Comparison of ENCODE assay signal across 19 cellular contexts in genomic region chr4:57104706-57105560, GRCh38. TPM values are rescaled to one million over a fixed set of nuclear protein-coding genes. Genes with fewer than 3 reads are reported as not detected.
DNase-seq lines count a peak whose midpoint lies in the region; ATAC-seq, FAIRE-seq and TF ChIP-seq lines count a peak whose summit lies in the region.
"Had no signal": no experiment of that assay in that cellular context is flagged by ENCODE, and none has a peak within 500 bp of the region (broad histone marks: within the 10 kb centered on the region; RNA-seq: fewer than 3 reads in every experiment).

No MANE protein-coding gene starts in this region.

- peaks cover 13% of the 10 kb centered on the region for H3K79me1 ChIP-seq in trophoblast cell (ENCODE audit: low read length)

- peaks cover 14% of the 10 kb centered on the region for H3K79me2 ChIP-seq in trophoblast cell (ENCODE audit: control insufficient read depth, insufficient read depth, low read length, poor library complexity)

- no peak overlapping the region for H2AFZ ChIP-seq in trophoblast cell (ENCODE audit: insufficient read depth, low read length, poor library complexity)

- H2BK120ac ChIP-seq in trophoblast cell (ENCODE audit: insufficient read depth, low read length, poor library complexity), result no peak overlapping the region

- no peak overlapping the region for H4K91ac ChIP-seq in trophoblast cell (ENCODE audit: low read depth, low read length)

- H4K12ac ChIP-seq in trophoblast cell (ENCODE audit: low read depth, low read length), result no peak overlapping the region

- no peak for TF ChIP-seq POLR2A in esophagus muscularis mucosa (IDR thresholded peaks at IDR 0.05; ENCODE audit: low read depth)
- no peak for TF ChIP-seq POLR2A in uterus (IDR thresholded peaks at IDR 0.05)

- no peak for TF ChIP-seq CTCF in left ventricle myocardium inferior (IDR thresholded peaks at IDR 0.05; ENCODE audit: borderline replicate concordance)
- TF ChIP-seq CTCF in esophagus muscularis mucosa (IDR thresholded peaks at IDR 0.05), result no peak
- no peak for TF ChIP-seq CTCF in uterus (IDR thresholded peaks at IDR 0.05)
- TF ChIP-seq CTCF in D721Med (IDR thresholded peaks at IDR 0.05; ENCODE audit: insufficient read depth, missing control alignments), result no peak

- H3K9me3 ChIP-seq in left ventricle myocardium inferior (replicated peaks), result no peaks in the 10 kb centered on the region
- no peaks in the 10 kb centered on the region for H3K9me3 ChIP-seq in esophagus muscularis mucosa
- H3K9me3 ChIP-seq in trophoblast cell (ENCODE audit: insufficient read depth, low read depth, low read length), result no peaks in the 10 kb centered on the region
- no peaks in the 10 kb centered on the region for H3K9me3 ChIP-seq in uterus
- H3K9me3 ChIP-seq: mucosa of descending colon had no signal

- H3K9ac ChIP-seq in trophoblast cell (ENCODE audit: low read length), result no peak overlapping the region

- H3K18ac ChIP-seq in trophoblast cell (ENCODE audit: low read length), result no peak overlapping the region

- no peak overlapping the region for H2AK5ac ChIP-seq in trophoblast cell (ENCODE audit: low read length)

- 86% methylated on average over 4 of the region's 4 CpGs for WGBS in esophagus muscularis mucosa
- no CpG with 5 or more reads among the region's 4 CpGs for WGBS in trophoblast cell (ENCODE audit: extremely low coverage, insufficient coverage, insufficient read length)

- peak overlapping the region; percentile 28 for H3K4me3 ChIP-seq in left ventricle myocardium inferior
- H3K4me3 ChIP-seq in esophagus muscularis mucosa, result no peak overlapping the region
- H3K4me3 ChIP-seq in trophoblast cell (ENCODE audit: low read depth, low read length), result no peak overlapping the region
- H3K4me3 ChIP-seq in uterus, result no peak overlapping the region
- H3K4me3 ChIP-seq: mucosa of descending colon had no signal

- FAIRE-seq in D721Med (lab: Jason Lieb, UNC), result no peak
- FAIRE-seq: GM12891, TTC549 had no signal

- peaks cover 100% of the 10 kb centered on the region for H3K4me1 ChIP-seq in left ventricle myocardium inferior
- H3K4me1 ChIP-seq in esophagus muscularis mucosa, result peaks cover 67 to 92% (median 88%) of the 10 kb centered on the region in 4 donors
- H3K4me1 ChIP-seq in trophoblast cell (ENCODE audit: control insufficient read depth in 1 of 2, insufficient read depth in 2 of 2, low read length in 2 of 2), result peaks cover 12 to 21% of the 10 kb centered on the region in 2 experiments
- H3K4me1 ChIP-seq in uterus, result peaks cover 6 to 14% of the 10 kb centered on the region in 2 donors

- no peak for ATAC-seq in Right ventricle myocardium inferior
- ATAC-seq in HG03045 (IDR thresholded peaks at IDR 0.05; ENCODE audit: unreplicated experiment), result no peak
- ATAC-seq: activated naive CD4-positive, alpha-beta T cell treated with anti-CD3 and anti-CD28 coated beads, Interleukin-2, amount 50 U/mL, for 72 hours; activated T-cell treated with anti-CD3 and anti-CD28 coated beads, Interleukin-2, amount 50 U/mL, for 4 hours; HCT116; mucosa of descending colon had no signal

- no peak overlapping the region for H4K8ac ChIP-seq in trophoblast cell (ENCODE audit: low read depth, low read length)

- H3K36me3 ChIP-seq in left ventricle myocardium inferior (no peaks in the 10 kb centered on the region), esophagus muscularis mucosa (no peaks in the 10 kb centered on the region), trophoblast cell (ENCODE audit: control insufficient read depth in 1 of 2, insufficient read depth in 2 of 2, low read length in 2 of 2) (peaks cover 2 to 8% of the 10 kb centered on the region in 2 experiments), uterus (no peaks in the 10 kb centered on the region)

- no peak overlapping the region for H3K4ac ChIP-seq in trophoblast cell (ENCODE audit: low read depth, low read length)

- H2BK5ac ChIP-seq in trophoblast cell (ENCODE audit: low read depth, low read length, poor library complexity), result no peak overlapping the region

- TF ChIP-seq EP300 in esophagus muscularis mucosa (IDR thresholded peaks at IDR 0.05), result no peak

- intact Hi-C loops in left ventricle myocardium inferior (cut with micrococcal nuclease), result loop anchor here (5.0 kb wide), 1 partner anchor 48 kb away; no protein-coding TSS in a partner anchor
- intact Hi-C loops in Right ventricle myocardium inferior (cut with DNase I), result loop anchor here (5.0 kb wide), 3 partner anchors 38 to 198 kb away; partner anchors contain the start of genes NOA1, POLR2B and REST
- intact Hi-C loops in esophagus muscularis mucosa (cut with DNase I), result no loop called here
- intact Hi-C loops in uterus (cut with DNase I; ENCODE audit: low total_unique reads), result no loop called here

- H3K27ac ChIP-seq in left ventricle myocardium inferior (replicated peaks), result peak overlapping the region; percentile 98
- peak overlapping the region; percentile 86 to 98 (median 93) for H3K27ac ChIP-seq in esophagus muscularis mucosa (replicated peaks in 1 of 4)
- peak overlapping the region; percentile 1 for H3K27ac ChIP-seq in trophoblast cell (ENCODE audit: low read depth, low read length)
- H3K27ac ChIP-seq in uterus, result peak overlapping the region; percentile 44 to 86

- H3K14ac ChIP-seq in trophoblast cell (ENCODE audit: low read length), result no peak overlapping the region

- H3K23ac ChIP-seq in trophoblast cell (ENCODE audit: low read length), result no peak overlapping the region

- peak overlapping the region; percentile 1 for H3K4me2 ChIP-seq in trophoblast cell (ENCODE audit: low read length)

- no peak overlapping the region for H2BK12ac ChIP-seq in trophoblast cell (ENCODE audit: low read length)

- DNase-seq in left ventricle myocardium inferior (no peak), Right ventricle myocardium inferior (ENCODE audit: missing footprints) (no peak), esophagus muscularis mucosa (ENCODE audit: extremely low spot score) (no peak), trophoblast cell (peak; percentile 29 to 63), uterus (no peak), NCI-H187 treated with DMSO at 0.1 percent for 48 hours (lab: John Stamatoyannopoulos, UW) (no peak), D721Med (ENCODE audit: insufficient read length, low spot score) (no peak)
- DNase-seq: activated T-cell treated with anti-CD3 and anti-CD28 coated beads, Interleukin-2, amount 50 U/mL, for 4 hours; CD4-positive, alpha-beta memory T cell; mucosa of descending colon; NCI-H2029; NCI-H524; stimulated activated CD4-positive, alpha-beta T cell treated with anti-CD3 and anti-CD28 coated beads, Interleukin-1b, Interleukin-23, amount 100 ng/mL, for 48 hours had no signal

- H3K27me3 ChIP-seq in left ventricle myocardium inferior (ENCODE audit: low read depth), result no peaks in the 10 kb centered on the region
- H3K27me3 ChIP-seq in esophagus muscularis mucosa, result no peaks in the 10 kb centered on the region
- no peaks in the 10 kb centered on the region for H3K27me3 ChIP-seq in trophoblast cell (ENCODE audit: insufficient read depth, low read length)
- no peaks in the 10 kb centered on the region for H3K27me3 ChIP-seq in uterus

RNA-seq across cellular contexts. Expression of gene IGFBP7, which starts 5.3 kb away (rescaled TPM):
- total RNA-seq in left ventricle myocardium inferior, result 698 TPM
- total RNA-seq in Right ventricle myocardium inferior, result 862 TPM
- 1,000 to 10,000 TPM in 1 of 4 donors, 100 to 1,000 TPM in 3; 712 to 1,070 (median 762) TPM for total RNA-seq in esophagus muscularis mucosa
- polyA plus RNA-seq in trophoblast cell (2013), result 821 and 869 TPM in 2 replicates
- 1,000 to 10,000 TPM in 1 of 4 donors, 100 to 1,000 TPM in 3; 225 to 1,715 (median 711) TPM for total RNA-seq in uterus
- total RNA-seq: CD4-positive, alpha-beta memory T cell; OCI-LY7 had no signal
- polyA plus RNA-seq: CD4-positive, alpha-beta memory T cell had no signal

Comparison
In these comparisons a context has a peak if more than half of its experiments do, and no peak if none do; other contexts are left out.
1. DNase-seq: peak in trophoblast cell (2 of 2); none in left ventricle myocardium inferior (single experiment), Right ventricle myocardium inferior (single experiment), esophagus muscularis mucosa (single experiment), uterus (0 of 2), NCI-H187 treated with DMSO at 0.1 percent for 48 hours (single experiment) and D721Med (single experiment).
2. H3K27ac ChIP-seq: peak in every context shown above with its lines; median percentile 98 in left ventricle myocardium inferior; 93 in esophagus muscularis mucosa; 65 in uterus; 1 in trophoblast cell.
3. intact Hi-C loops: an anchor here in left ventricle myocardium inferior (5.0 kb wide) and Right ventricle myocardium inferior (5.0 kb wide); none called in esophagus muscularis mucosa and uterus.